ENCODE assay signal across 1 cellular context in the genomic region with DNA sequence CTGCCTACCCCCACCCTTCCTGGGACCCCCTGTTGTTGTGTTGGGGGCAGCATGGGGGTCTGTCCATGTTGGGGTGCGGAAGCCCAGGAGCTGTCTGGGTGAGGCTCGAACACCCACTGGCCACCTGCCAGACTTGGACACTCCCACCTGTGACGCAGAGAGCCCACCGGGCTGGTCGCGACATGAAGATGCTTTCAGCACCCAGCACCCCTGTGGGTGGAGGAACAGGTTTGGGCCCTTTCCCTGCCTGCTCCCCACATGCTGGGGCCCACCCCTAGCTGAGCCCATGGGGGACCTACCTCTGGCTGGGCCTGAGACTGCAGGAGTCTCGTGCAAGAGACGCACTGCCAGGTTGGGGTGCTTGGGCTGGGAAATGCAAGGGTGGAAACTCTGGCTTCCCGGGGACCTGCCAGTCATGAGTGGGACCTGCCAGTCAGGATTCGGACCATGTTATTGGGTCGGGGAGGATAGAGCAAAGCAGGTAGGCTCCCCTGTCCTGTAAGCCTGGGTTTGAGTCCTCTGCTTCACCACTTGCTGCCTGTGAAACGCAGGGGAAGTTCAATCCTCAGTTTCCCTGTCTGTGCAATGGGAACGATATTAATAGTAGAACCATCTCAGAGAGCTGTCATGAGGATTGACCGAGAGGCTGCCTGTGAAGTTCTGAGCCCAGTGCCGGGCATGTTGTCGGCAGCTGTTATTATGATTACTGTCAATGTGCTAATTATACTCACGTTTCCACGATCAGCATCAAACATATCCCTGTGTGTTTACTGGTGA.
A peak's percentile ranks its signal among the peaks of the same experiment; 100 is the strongest.
TF ChIP-seq lines count a peak whose summit lies in the region.

No MANE protein-coding gene starts in this region.

TF ChIP-seq in HEK293, 187 proteins besides CTCF, POLR2A, EP300 and RAD21 (continued from another document):
- TF ChIP-seq, protein P1, sequence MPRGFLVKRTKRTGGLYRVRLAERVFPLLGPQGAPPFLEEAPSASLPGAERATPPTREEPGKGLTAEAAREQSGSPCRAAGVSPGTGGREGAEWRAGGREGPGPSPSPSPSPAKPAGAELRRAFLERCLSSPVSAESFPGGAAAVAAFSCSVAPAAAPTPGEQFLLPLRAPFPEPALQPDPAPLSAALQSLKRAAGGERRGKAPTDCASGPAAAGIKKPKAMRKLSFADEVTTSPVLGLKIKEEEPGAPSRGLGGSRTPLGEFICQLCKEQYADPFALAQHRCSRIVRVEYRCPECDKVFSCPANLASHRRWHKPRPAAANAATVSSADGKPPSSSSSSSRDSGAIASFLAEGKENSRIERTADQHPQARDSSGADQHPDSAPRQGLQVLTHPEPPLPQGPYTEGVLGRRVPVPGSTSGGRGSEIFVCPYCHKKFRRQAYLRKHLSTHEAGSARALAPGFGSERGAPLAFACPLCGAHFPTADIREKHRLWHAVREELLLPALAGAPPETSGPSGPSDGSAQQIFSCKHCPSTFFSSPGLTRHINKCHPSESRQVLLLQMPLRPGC (tag by site-specific recombination; IDR thresholded peaks at IDR 0.05): no peak
- TF ChIP-seq, protein P2, sequence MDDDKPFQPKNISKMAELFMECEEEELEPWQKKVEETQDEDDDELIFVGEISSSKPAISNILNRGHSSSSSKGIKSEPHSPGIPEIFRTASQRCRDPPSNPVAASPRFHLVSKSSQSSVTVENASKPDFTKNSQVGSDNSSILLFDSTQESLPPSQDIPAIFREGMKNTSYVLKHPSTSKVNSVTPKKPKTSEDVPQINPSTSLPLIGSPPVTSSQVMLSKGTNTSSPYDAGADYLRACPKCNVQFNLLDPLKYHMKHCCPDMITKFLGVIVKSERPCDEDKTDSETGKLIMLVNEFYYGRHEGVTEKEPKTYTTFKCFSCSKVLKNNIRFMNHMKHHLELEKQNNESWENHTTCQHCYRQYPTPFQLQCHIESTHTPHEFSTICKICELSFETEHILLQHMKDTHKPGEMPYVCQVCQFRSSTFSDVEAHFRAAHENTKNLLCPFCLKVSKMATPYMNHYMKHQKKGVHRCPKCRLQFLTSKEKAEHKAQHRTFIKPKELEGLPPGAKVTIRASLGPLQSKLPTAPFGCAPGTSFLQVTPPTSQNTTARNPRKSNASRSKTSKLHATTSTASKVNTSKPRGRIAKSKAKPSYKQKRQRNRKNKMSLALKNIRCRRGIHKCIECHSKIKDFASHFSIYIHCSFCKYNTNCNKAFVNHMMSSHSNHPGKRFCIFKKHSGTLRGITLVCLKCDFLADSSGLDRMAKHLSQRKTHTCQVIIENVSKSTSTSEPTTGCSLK (tag by site-specific recombination; IDR thresholded peaks at IDR 0.05): no peak
- TF ChIP-seq ZNF521 (tag by site-specific recombination; IDR thresholded peaks at IDR 0.05): no peak
- TF ChIP-seq ZEB2 (tag by site-specific recombination; IDR thresholded peaks at IDR 0.05): no peak
- TF ChIP-seq ZIC2 (tag by site-specific recombination; IDR thresholded peaks at IDR 0.05): peak; percentile 93
- no peak for TF ChIP-seq KLF1 (tag by site-specific recombination; IDR thresholded peaks at IDR 0.05)
- TF ChIP-seq, protein P3, sequence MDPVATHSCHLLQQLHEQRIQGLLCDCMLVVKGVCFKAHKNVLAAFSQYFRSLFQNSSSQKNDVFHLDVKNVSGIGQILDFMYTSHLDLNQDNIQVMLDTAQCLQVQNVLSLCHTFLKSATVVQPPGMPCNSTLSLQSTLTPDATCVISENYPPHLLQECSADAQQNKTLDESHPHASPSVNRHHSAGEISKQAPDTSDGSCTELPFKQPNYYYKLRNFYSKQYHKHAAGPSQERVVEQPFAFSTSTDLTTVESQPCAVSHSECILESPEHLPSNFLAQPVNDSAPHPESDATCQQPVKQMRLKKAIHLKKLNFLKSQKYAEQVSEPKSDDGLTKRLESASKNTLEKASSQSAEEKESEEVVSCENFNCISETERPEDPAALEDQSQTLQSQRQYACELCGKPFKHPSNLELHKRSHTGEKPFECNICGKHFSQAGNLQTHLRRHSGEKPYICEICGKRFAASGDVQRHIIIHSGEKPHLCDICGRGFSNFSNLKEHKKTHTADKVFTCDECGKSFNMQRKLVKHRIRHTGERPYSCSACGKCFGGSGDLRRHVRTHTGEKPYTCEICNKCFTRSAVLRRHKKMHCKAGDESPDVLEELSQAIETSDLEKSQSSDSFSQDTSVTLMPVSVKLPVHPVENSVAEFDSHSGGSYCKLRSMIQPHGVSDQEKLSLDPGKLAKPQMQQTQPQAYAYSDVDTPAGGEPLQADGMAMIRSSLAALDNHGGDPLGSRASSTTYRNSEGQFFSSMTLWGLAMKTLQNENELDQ (tag by site-specific recombination; IDR thresholded peaks at IDR 0.05; ENCODE audit: low read depth): no peak
- no peak for TF ChIP-seq ZFP37 (tag by site-specific recombination; IDR thresholded peaks at IDR 0.05)
- no peak for TF ChIP-seq ZNF843 (tag by site-specific recombination; IDR thresholded peaks at IDR 0.05)
- no peak for TF ChIP-seq KLF16 (tag by site-specific recombination; IDR thresholded peaks at IDR 0.05)
- TF ChIP-seq ZNF629 (tag by site-specific recombination; IDR thresholded peaks at IDR 0.05): no peak
- TF ChIP-seq GLIS2 (tag by site-specific recombination; IDR thresholded peaks at IDR 0.05): 0 out of 2 replicates have a peak, but pooled peaks have one; percentile 44
- no peak for TF ChIP-seq ZNF174 (tag by site-specific recombination; IDR thresholded peaks at IDR 0.05)
- no peak for TF ChIP-seq ZNF121 (tag by site-specific recombination; IDR thresholded peaks at IDR 0.05)
- no peak for TF ChIP-seq ZNF335 (tag by site-specific recombination; conservative IDR thresholded peaks at IDR 0.05)
TF ChIP-seq in HEK293: peak in this region for 3.
